Comparison of ENCODE assay signal across 12 cellular contexts in genomic region chr20:51382986-51383821, GRCh38.
DNase-seq lines count a peak whose midpoint lies in the region; ATAC-seq and TF ChIP-seq lines count a peak whose summit lies in the region.
"Had no signal": no experiment of that assay in that cellular context is flagged by ENCODE, and none has a peak within 500 bp of the region (broad histone marks: within the 10 kb centered on the region; RNA-seq: fewer than 3 reads in every experiment).

No MANE protein-coding gene starts in this region.

- H3K27me3 ChIP-seq in colonic mucosa = no peaks in the 10 kb centered on the region
- H3K27me3 ChIP-seq in skeletal muscle tissue (ENCODE audit: control insufficient read depth in 3 of 3, insufficient read depth in 3 of 3, low read length in 3 of 3) = no peaks in the 10 kb centered on the region
- H3K27me3 ChIP-seq: breast epithelium had no signal

- H3K4me1 Mint-ChIP-seq in activated CD4-positive, alpha-beta T cell treated with anti-CD3 and anti-CD28 coated beads, Interleukin-2, amount 10 ng/mL, durations not matched to agents 24 days and 14 days = peaks cover 49% of the 10 kb centered on the region
- H3K4me1 Mint-ChIP-seq in mesothelial cell of epicardium = peaks cover 16% of the 10 kb centered on the region

- H3K9me3 Mint-ChIP-seq in activated CD4-positive, alpha-beta T cell treated with anti-CD3 and anti-CD28 coated beads, Interleukin-2, amount 10 ng/mL, durations not matched to agents 24 days and 14 days = no peaks in the 10 kb centered on the region
- H3K9me3 Mint-ChIP-seq in mesothelial cell of epicardium = no peaks in the 10 kb centered on the region
- H3K9me3 Mint-ChIP-seq: activated CD4-positive, alpha-beta memory T cell treated with anti-CD3 and anti-CD28 coated beads, Interleukin-2, amount 10 ng/mL, durations not matched to agents 7 days and 5 days had no signal

- peaks cover 41% of the 10 kb centered on the region for H3K36me3 Mint-ChIP-seq in activated CD4-positive, alpha-beta T cell treated with anti-CD3 and anti-CD28 coated beads, Interleukin-2, amount 10 ng/mL, durations not matched to agents 24 days and 14 days (ENCODE audit: low read depth)
- no peaks in the 10 kb centered on the region for H3K36me3 Mint-ChIP-seq in mesothelial cell of epicardium

- no peaks in the 10 kb centered on the region for H3K4me1 ChIP-seq in colonic mucosa
- peaks cover 10 to 15% (median 11%) of the 10 kb centered on the region in 3 donors for H3K4me1 ChIP-seq in skeletal muscle tissue (ENCODE audit: control insufficient read depth in 3 of 3, insufficient read depth in 3 of 3, low read length in 3 of 3)
- H3K4me1 ChIP-seq: breast epithelium, SJCRH30 had no signal

- peak overlapping the region; percentile 67 for H3K27ac Mint-ChIP-seq in activated CD4-positive, alpha-beta T cell treated with anti-CD3 and anti-CD28 coated beads, Interleukin-2, amount 10 ng/mL, durations not matched to agents 24 days and 14 days
- H3K27ac Mint-ChIP-seq in mesothelial cell of epicardium = no peak overlapping the region
- H3K27ac Mint-ChIP-seq: activated CD4-positive, alpha-beta memory T cell treated with anti-CD3 and anti-CD28 coated beads, Interleukin-2, amount 10 ng/mL, durations not matched to agents 7 days and 5 days had no signal

- H3K4me3 ChIP-seq in colonic mucosa (no peak overlapping the region), skeletal muscle tissue (ENCODE audit: low read length in 3 of 3) (no peak overlapping the region)
- H3K4me3 ChIP-seq: breast epithelium, SJCRH30 had no signal

- no peak overlapping the region for H3K4me3 Mint-ChIP-seq in activated CD4-positive, alpha-beta T cell treated with anti-CD3 and anti-CD28 coated beads, Interleukin-2, amount 10 ng/mL, durations not matched to agents 24 days and 14 days
- no peak overlapping the region for H3K4me3 Mint-ChIP-seq in mesothelial cell of epicardium
- H3K4me3 Mint-ChIP-seq: activated CD4-positive, alpha-beta memory T cell treated with anti-CD3 and anti-CD28 coated beads, Interleukin-2, amount 10 ng/mL, durations not matched to agents 7 days and 5 days had no signal

- ATAC-seq in HG02840 (IDR thresholded peaks at IDR 0.05; ENCODE audit: low FRiP score, unreplicated experiment) = no peak

- intact Hi-C loops in activated CD4-positive, alpha-beta T cell treated with anti-CD3 and anti-CD28 coated beads, Interleukin-2, amount 10 ng/mL, durations not matched to agents 24 days and 14 days (cut with micrococcal nuclease) = no loop called here
- intact Hi-C loops in colonic mucosa (cut with DNase I) = no loop called here

- no peak for DNase-seq in activated CD4-positive, alpha-beta T cell treated with anti-CD3 and anti-CD28 coated beads, Interleukin-2, amount 10 ng/mL, durations not matched to agents 24 days and 14 days
- no peak for DNase-seq in activated CD4-positive, alpha-beta T cell treated with anti-CD3 and anti-CD28 coated beads, Interleukin-2, amount 50 U/mL, for 48 hours
- DNase-seq in NCI-H187 (lab: John Stamatoyannopoulos, UW) = peak; percentile 64 to 95
- DNase-seq in colonic mucosa = peak; percentile 62
- no peak for DNase-seq in NOMO-1 treated with dmso at 0.1 percent for 144 hours (lab: John Stamatoyannopoulos, UW; ENCODE audit: unreplicated experiment)
- DNase-seq in mesothelial cell of epicardium (ENCODE audit: low spot score in 2 of 2, unreplicated experiment in 2 of 2) = no peak
- DNase-seq: activated CD4-positive, alpha-beta memory T cell treated with anti-CD3 and anti-CD28 coated beads, Interleukin-2, amount 10 ng/mL, durations not matched to agents 7 days and 5 days; KG1; SJCRH30 had no signal

- H3K27me3 Mint-ChIP-seq in activated CD4-positive, alpha-beta T cell treated with anti-CD3 and anti-CD28 coated beads, Interleukin-2, amount 10 ng/mL, durations not matched to agents 24 days and 14 days = no peaks in the 10 kb centered on the region
- H3K27me3 Mint-ChIP-seq in mesothelial cell of epicardium (ENCODE audit: low read depth) = no peaks in the 10 kb centered on the region
- H3K27me3 Mint-ChIP-seq: activated CD4-positive, alpha-beta memory T cell treated with anti-CD3 and anti-CD28 coated beads, Interleukin-2, amount 10 ng/mL, durations not matched to agents 7 days and 5 days had no signal

- H3K27ac ChIP-seq in colonic mucosa = no peak overlapping the region
- no peak overlapping the region for H3K27ac ChIP-seq in skeletal muscle tissue (ENCODE audit: low read depth, low read length)
- H3K27ac ChIP-seq: breast epithelium, SJCRH30 had no signal

- H3K9ac ChIP-seq in colonic mucosa (ENCODE audit: low read depth in 2 of 2, low read length in 2 of 2) (no peak overlapping the region), skeletal muscle tissue (ENCODE audit: low read depth in 1 of 3, low read length in 3 of 3) (peak overlapping the region in 2 of 3 donors; percentile 33 to 40)

- H3K36me3 ChIP-seq in colonic mucosa (no peaks in the 10 kb centered on the region), skeletal muscle tissue (ENCODE audit: control insufficient read depth in 3 of 3, insufficient read depth in 3 of 3, low read length in 3 of 3) (no peaks in the 10 kb centered on the region)
- H3K36me3 ChIP-seq: breast epithelium, SJCRH30 had no signal

- H3K9me3 ChIP-seq in colonic mucosa = no peaks in the 10 kb centered on the region
- H3K9me3 ChIP-seq in skeletal muscle tissue (ENCODE audit: control insufficient read depth in 3 of 3, low read length in 3 of 3) = no peaks in the 10 kb centered on the region
- H3K9me3 ChIP-seq: breast epithelium, SJCRH30 had no signal

- TF ChIP-seq CTCF in colonic mucosa (IDR thresholded peaks at IDR 0.05) (no peak), mesothelial cell of epicardium (IDR thresholded peaks at IDR 0.05; ENCODE audit: unreplicated experiment) (no peak)

Comparison
In these comparisons a context has a peak if more than half of its experiments do, and no peak if none do; other contexts are left out.
1. DNase-seq: peak in NCI-H187 (2 of 2) and colonic mucosa (single experiment); none in activated CD4-positive, alpha-beta T cell treated with anti-CD3 and anti-CD28 coated beads, Interleukin-2, amount 10 ng/mL, durations not matched to agents 24 days and 14 days (single experiment), activated CD4-positive, alpha-beta T cell treated with anti-CD3 and anti-CD28 coated beads, Interleukin-2, amount 50 U/mL, for 48 hours (0 of 2), NOMO-1 treated with dmso at 0.1 percent for 144 hours (single experiment) and mesothelial cell of epicardium (0 of 2).
2. H3K9ac ChIP-seq: peak in skeletal muscle tissue (2 of 3); none in colonic mucosa (0 of 2).